ENCODE assay signal across 19 cellular contexts in the genomic region with DNA sequence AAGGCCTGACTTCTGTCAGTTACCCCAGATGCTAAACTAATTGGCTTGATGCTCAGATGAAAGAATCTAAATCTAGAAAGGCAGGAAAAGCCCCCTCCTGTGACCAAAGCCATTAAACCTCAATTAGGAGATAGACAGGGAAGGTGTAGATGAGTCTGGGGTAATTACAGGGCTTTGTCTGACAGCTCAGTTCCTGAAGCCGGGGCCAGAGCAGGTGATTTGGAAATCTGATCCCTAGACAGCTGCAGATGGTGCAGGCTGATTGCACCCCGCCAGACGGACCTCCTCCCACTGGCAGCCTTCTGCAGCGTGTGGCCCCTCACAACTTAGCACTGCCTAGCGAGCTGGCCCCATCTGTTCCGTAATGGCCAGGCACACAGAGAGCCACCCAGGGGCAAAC.
DNase-seq lines count a peak whose midpoint lies in the region; ATAC-seq and TF ChIP-seq lines count a peak whose summit lies in the region.
"Had no signal": no experiment of that assay in that cellular context is flagged by ENCODE, and none has a peak within 500 bp of the region (broad histone marks: within the 10 kb centered on the region; RNA-seq: fewer than 3 reads in every experiment).

No MANE protein-coding gene starts in this region.

- no peak overlapping the region for H3K27ac ChIP-seq in neural progenitor cell
- H3K27ac ChIP-seq in tibial artery, result no peak overlapping the region
- H3K27ac ChIP-seq: colonic mucosa, Peyer's patch, sigmoid colon, thoracic aorta had no signal

- no peak overlapping the region for H3K4me2 ChIP-seq in neural progenitor cell

- peak overlapping the region; percentile 16 for H3K27ac Mint-ChIP-seq in neural progenitor cell
- H3K27ac Mint-ChIP-seq: mesothelial cell of epicardium had no signal

- no peaks in the 10 kb centered on the region for H3K36me3 ChIP-seq in neural progenitor cell
- H3K36me3 ChIP-seq in tibial artery, result no peaks in the 10 kb centered on the region
- H3K36me3 ChIP-seq: colonic mucosa, Peyer's patch, sigmoid colon, thoracic aorta had no signal

- no peaks in the 10 kb centered on the region for H3K79me2 ChIP-seq in neural progenitor cell (ENCODE audit: low read depth)

- H3K9me3 ChIP-seq in neural progenitor cell (ENCODE audit: low read depth) (no peaks in the 10 kb centered on the region), tibial artery (no peaks in the 10 kb centered on the region)
- H3K9me3 ChIP-seq: colonic mucosa, Peyer's patch, sigmoid colon, thoracic aorta had no signal

- H4K20me1 ChIP-seq in neural progenitor cell (ENCODE audit: low read depth), result no peaks in the 10 kb centered on the region

- DNase-seq in KBM-7 (peak; percentile 35), NCI-H2107 treated with DMSO at 0.1 percent for 48 hours (lab: John Stamatoyannopoulos, UW; ENCODE audit: unreplicated experiment) (peak; percentile 96), SHP77 (lab: John Stamatoyannopoulos, UW) (peak; percentile 70 to 87), neural progenitor cell (ENCODE audit: low spot score) (peak; percentile 72), tibial artery (no peak), nucleus accumbens (lab: John Stamatoyannopoulos, UW) (no peak)
- DNase-seq in activated CD8-positive, alpha-beta memory T cell treated with anti-CD3 and anti-CD28 coated beads, Interleukin-2, amount 50 U/mL, for 4 hours, result no peak
- DNase-seq: activated CD4-positive, CD25-positive, alpha-beta regulatory T cell; activated naive CD4-positive, alpha-beta T cell; colonic mucosa; DMS79 treated with DMSO at 0.1 percent for 48 hours; erythroblast; islet precursor cell; Peyer's patch; sigmoid colon; stimulated activated CD4-positive, alpha-beta T cell treated with anti-CD3 and anti-CD28 coated beads, Interleukin-2, amount 100 ng/mL, for 48 hours had no signal

- no peak overlapping the region for H2AFZ ChIP-seq in neural progenitor cell (replicated peaks)

- in situ Hi-C loops in KBM-7 (cut with MboI; ENCODE audit: low pct_unique_long_range_greater_than_20kb, low sequenced_read_pairs), result no loop called here

- peaks cover 2% of the 10 kb centered on the region for H3K9me3 Mint-ChIP-seq in neural progenitor cell

- peaks cover 2% of the 10 kb centered on the region for H3K27me3 Mint-ChIP-seq in neural progenitor cell (ENCODE audit: insufficient read depth, low read depth)

- H3K4me1 ChIP-seq in neural progenitor cell (peaks cover 8% of the 10 kb centered on the region), tibial artery (no peaks in the 10 kb centered on the region)
- H3K4me1 ChIP-seq: colonic mucosa, Peyer's patch, sigmoid colon had no signal

- no peak overlapping the region for H3K9ac ChIP-seq in neural progenitor cell

- intact Hi-C loops in tibial artery (cut with DNase I; ENCODE audit: low total_unique reads), result no loop called here

- no peak for ATAC-seq in SK-N-SH treated with all-trans-retinoic acid at 6 μM for 48 hours

- H3K4me3 ChIP-seq in neural progenitor cell, result no peak overlapping the region
- no peak overlapping the region for H3K4me3 ChIP-seq in tibial artery
- H3K4me3 ChIP-seq: colonic mucosa, Peyer's patch, sigmoid colon, thoracic aorta had no signal

- H3K4me1 Mint-ChIP-seq in neural progenitor cell, result peaks cover 11% of the 10 kb centered on the region
- H3K4me1 Mint-ChIP-seq: mesothelial cell of epicardium had no signal

- no peaks in the 10 kb centered on the region for H3K36me3 Mint-ChIP-seq in neural progenitor cell
- H3K36me3 Mint-ChIP-seq: mesothelial cell of epicardium had no signal

- no peak overlapping the region for H3K4me3 Mint-ChIP-seq in neural progenitor cell
- H3K4me3 Mint-ChIP-seq: mesothelial cell of epicardium had no signal

- no peaks in the 10 kb centered on the region for H3F3A ChIP-seq in neural progenitor cell (ENCODE audit: low read depth)

- TF ChIP-seq CTCF in neural progenitor cell (IDR thresholded peaks at IDR 0.05), result no peak
- no peak for TF ChIP-seq CTCF in tibial artery (IDR thresholded peaks at IDR 0.05)

- no peaks in the 10 kb centered on the region for H3K27me3 ChIP-seq in neural progenitor cell
- no peaks in the 10 kb centered on the region for H3K27me3 ChIP-seq in tibial artery
- H3K27me3 ChIP-seq: colonic mucosa, Peyer's patch, sigmoid colon had no signal

TF ChIP-seq in SK-N-SH treated with all-trans-retinoic acid at 6 μM for 48 hours, 23 proteins besides CTCF, POLR2A, EP300 and RAD21:
- TF ChIP-seq TOX (CRISPR knock-in tag; IDR thresholded peaks at IDR 0.05; ENCODE audit: borderline replicate concordance), result no peak

Comparison
In these comparisons a context has a peak if more than half of its experiments do, and no peak if none do; other contexts are left out.
1. DNase-seq: peak in KBM-7 (single experiment), NCI-H2107 treated with DMSO at 0.1 percent for 48 hours (single experiment), SHP77 (2 of 2) and neural progenitor cell (single experiment); none in tibial artery (0 of 2), nucleus accumbens (0 of 56) and activated CD8-positive, alpha-beta memory T cell treated with anti-CD3 and anti-CD28 coated beads, Interleukin-2, amount 50 U/mL, for 4 hours (single experiment).